In genomic region chr1:43381609-43382008, GRCh38 we compare ENCODE assay signal across 12 cellular contexts. TPM values are rescaled to one million over a fixed set of nuclear protein-coding genes. Genes with fewer than 3 reads are reported as not detected.
DNase-seq lines count a peak whose midpoint lies in the region; ATAC-seq and TF ChIP-seq lines count a peak whose summit lies in the region.
"Had no signal": no experiment of that assay in that cellular context is flagged by ENCODE, and none has a peak within 500 bp of the region (broad histone marks: within the 10 kb centered on the region; RNA-seq: fewer than 3 reads in every experiment).

No MANE protein-coding gene starts in this region.

- no peak overlapping the region for H3K27ac Mint-ChIP-seq in stimulated activated memory B cell treated with anti-CD40 and anti-IgM and Interleukin-4, amounts not matched to agents 10 μg/mL and 1 μg/mL and 100 μg/mL, for 72 hours
- H3K27ac Mint-ChIP-seq: activated naive CD8-positive, alpha-beta T cell treated with anti-CD3 and anti-CD28 coated beads, Interleukin-2, amount 10 ng/mL, durations not matched to agents 7 days and 5 days had no signal

- no peaks in the 10 kb centered on the region for H3K27me3 Mint-ChIP-seq in stimulated activated memory B cell treated with anti-CD40 and anti-IgM and Interleukin-4, amounts not matched to agents 10 μg/mL and 1 μg/mL and 100 μg/mL, for 72 hours
- H3K27me3 Mint-ChIP-seq: activated naive CD8-positive, alpha-beta T cell treated with anti-CD3 and anti-CD28 coated beads, Interleukin-2, amount 10 ng/mL, durations not matched to agents 7 days and 5 days; CD4-positive, alpha-beta memory T cell; T-cell had no signal

- no peaks in the 10 kb centered on the region for H3K9me2 ChIP-seq in GM23248 (ENCODE audit: insufficient read depth)

- no peak overlapping the region for H3K4me2 ChIP-seq in GM23248 (ENCODE audit: unreplicated experiment)

- intact Hi-C loops in heart left ventricle (cut with DNase I) (loop anchor here in 6 of 10 donors (2.0 to 10.0 kb wide), 5 partner anchors 143 to 457 kb away; no protein-coding TSS in a partner anchor), prostate gland (cut with DNase I) (no loop called here)

- no peak overlapping the region for H2AFZ ChIP-seq in GM23248

- H3K36me3 ChIP-seq in GM23248 (ENCODE audit: low read depth), result peaks cover 43% of the 10 kb centered on the region
- peaks cover 0 to 83% (median 63%) of the 10 kb centered on the region in 9 donors for H3K36me3 ChIP-seq in heart left ventricle
- peaks cover 13 to 19% of the 10 kb centered on the region in 2 donors for H3K36me3 ChIP-seq in prostate gland

- H3K9ac ChIP-seq in GM23248, result no peak overlapping the region

- H3K4me1 Mint-ChIP-seq in stimulated activated memory B cell treated with anti-CD40 and anti-IgM and Interleukin-4, amounts not matched to agents 10 μg/mL and 1 μg/mL and 100 μg/mL, for 72 hours, result peaks cover 17% of the 10 kb centered on the region

- no peak overlapping the region for H3K4me3 ChIP-seq in GM23248
- no peak overlapping the region for H3K4me3 ChIP-seq in heart left ventricle
- H3K4me3 ChIP-seq in prostate gland, result no peak overlapping the region

- H3K4me1 ChIP-seq in GM23248 (ENCODE audit: insufficient read depth) (no peaks in the 10 kb centered on the region), heart left ventricle (peaks cover 0 to 24% (median 15%) of the 10 kb centered on the region in 12 donors), prostate gland (replicated peaks) (peaks cover 2% of the 10 kb centered on the region)

- H3K27ac ChIP-seq in GM23248 (no peak overlapping the region), heart left ventricle (peak overlapping the region in 7 of 12 donors; percentile 11 to 65 (median 33)), prostate gland (no peak overlapping the region)

- ATAC-seq in heart left ventricle (peak in 3 of 4 donors; percentile 23 to 47 (median 45)), omental fat pad (ENCODE audit: low FRiP score) (peak; percentile 29), GM21381 (IDR thresholded peaks at IDR 0.05; ENCODE audit: unreplicated experiment) (no peak)
- no peak for ATAC-seq in stimulated activated memory B cell treated with anti-CD40 and anti-IgM and Interleukin-4, amounts not matched to agents 10 μg/mL and 1 μg/mL and 100 μg/mL, for 72 hours
- ATAC-seq: T-cell had no signal

- H3K4me3 Mint-ChIP-seq in stimulated activated memory B cell treated with anti-CD40 and anti-IgM and Interleukin-4, amounts not matched to agents 10 μg/mL and 1 μg/mL and 100 μg/mL, for 72 hours, result no peak overlapping the region
- H3K4me3 Mint-ChIP-seq: activated naive CD8-positive, alpha-beta T cell treated with anti-CD3 and anti-CD28 coated beads, Interleukin-2, amount 10 ng/mL, durations not matched to agents 7 days and 5 days; CD4-positive, alpha-beta memory T cell; T-cell had no signal

- no peaks in the 10 kb centered on the region for H4K20me1 ChIP-seq in GM23248 (ENCODE audit: insufficient read depth)

- 67 to 69% methylated on average over 3 of the region's 3 CpGs for WGBS in GM23248 (ENCODE audit: low coverage in 1 of 2, low lambda C conversion rate in 2 of 2, missing lambda C conversion rate in 2 of 2), 2 experiments
- WGBS in heart left ventricle, 4 donors, result 63 to 72% (median 66%) methylated on average over 3 of the region's 3 CpGs
- 82% methylated on average over 3 of the region's 3 CpGs for WGBS in prostate gland

- H3K9me3 Mint-ChIP-seq in stimulated activated memory B cell treated with anti-CD40 and anti-IgM and Interleukin-4, amounts not matched to agents 10 μg/mL and 1 μg/mL and 100 μg/mL, for 72 hours, result no peaks in the 10 kb centered on the region
- H3K9me3 Mint-ChIP-seq: activated naive CD8-positive, alpha-beta T cell treated with anti-CD3 and anti-CD28 coated beads, Interleukin-2, amount 10 ng/mL, durations not matched to agents 7 days and 5 days; CD4-positive, alpha-beta memory T cell; T-cell had no signal

- H3K9me3 ChIP-seq in GM23248 (ENCODE audit: low read depth) (no peaks in the 10 kb centered on the region), heart left ventricle (no peaks in the 10 kb centered on the region), prostate gland (no peaks in the 10 kb centered on the region)

- peaks cover 5% of the 10 kb centered on the region for H3F3A ChIP-seq in GM23248 (ENCODE audit: insufficient read depth)

- DNase-seq in GM23248 (peak; percentile 20), RPMI7951 (ENCODE audit: low read depth) (peak; percentile 53), heart left ventricle (no peak), omental fat pad (ENCODE audit: low spot score) (no peak), cerebellar cortex (ENCODE audit: low spot score) (no peak), prostate gland (ENCODE audit: low spot score) (no peak)
- DNase-seq: activated CD4-positive, alpha-beta T cell treated with anti-CD3 and anti-CD28 coated beads, Interleukin-2, amount 50 U/mL, for 4 hours; activated naive CD8-positive, alpha-beta T cell treated with anti-CD3 and anti-CD28 coated beads, Interleukin-2, amount 10 ng/mL, durations not matched to agents 7 days and 5 days; CD4-positive, alpha-beta memory T cell; T-cell had no signal

- H3K36me3 Mint-ChIP-seq in stimulated activated memory B cell treated with anti-CD40 and anti-IgM and Interleukin-4, amounts not matched to agents 10 μg/mL and 1 μg/mL and 100 μg/mL, for 72 hours, result peaks cover 50% of the 10 kb centered on the region

- TF ChIP-seq CTCF in heart left ventricle (IDR thresholded peaks at IDR 0.05) (no peak), omental fat pad (IDR thresholded peaks at IDR 0.05) (no peak), prostate gland (IDR thresholded peaks at IDR 0.05) (no peak)

- no peaks in the 10 kb centered on the region for H3K27me3 ChIP-seq in GM23248 (replicated peaks; ENCODE audit: insufficient read depth)
- H3K27me3 ChIP-seq in heart left ventricle, result no peaks in the 10 kb centered on the region
- H3K27me3 ChIP-seq in prostate gland (replicated peaks; ENCODE audit: insufficient read depth), result no peaks in the 10 kb centered on the region

- in situ Hi-C loops in GM23248 (cut with MboI), result no loop called here

- TF ChIP-seq POLR2A in heart left ventricle (IDR thresholded peaks at IDR 0.05) (no peak), prostate gland (IDR thresholded peaks at IDR 0.05) (no peak)

- H3K79me2 ChIP-seq in GM23248 (ENCODE audit: insufficient read depth), result peaks cover 19% of the 10 kb centered on the region

RNA-seq across cellular contexts. Expression of gene MED8, which starts 8.0 kb away (rescaled TPM):
- 51.1 and 53.5 TPM in 2 replicates for total RNA-seq in GM23248 (2014; rRNA removed; shearing (Covaris generic))
- 78.3 and 80.6 TPM in 2 replicates for polyA plus RNA-seq in GM23248 (2016; fragmentation: Nextera tagmentation; extraction: Ambion mirVana)
- total RNA-seq in RPMI7951 (2014; rRNA removed; shearing (Covaris generic)), result 79.4 and 81.3 TPM in 2 replicates
- total RNA-seq in heart left ventricle, result 10 to 100 TPM; 13.7 to 25.4 (median 16.9) TPM
- polyA plus RNA-seq in heart left ventricle, result 10 to 100 TPM; 11.7 to 31.4 TPM
- 10 to 100 TPM; 26.3 to 51.4 (median 37.1) TPM for total RNA-seq in omental fat pad
- total RNA-seq in prostate gland, result 10 to 100 TPM; 36.9 to 43.2 TPM

RNA-seq across cellular contexts. Expression of gene SZT2, which starts 8.1 kb away (rescaled TPM):
- total RNA-seq in GM23248 (2014; rRNA removed; shearing (Covaris generic)), result 12.6 and 23.8 TPM in 2 replicates
- polyA plus RNA-seq in GM23248 (2016; fragmentation: Nextera tagmentation; extraction: Ambion mirVana), result 5.6 and 6.4 TPM in 2 replicates
- total RNA-seq in RPMI7951 (2014; rRNA removed; shearing (Covaris generic)), result 10.9 and 12.5 TPM in 2 replicates
- 10 to 100 TPM; 19.0 to 39.7 (median 24.4) TPM for total RNA-seq in heart left ventricle
- polyA plus RNA-seq in heart left ventricle, result 10 to 100 TPM; 13.1 to 29.1 TPM
- 10 to 100 TPM; 26.4 to 61.9 (median 36.7) TPM for total RNA-seq in omental fat pad
- total RNA-seq in prostate gland, result 10 to 100 TPM; 30.3 to 76.9 TPM

RNA-seq across cellular contexts. Expression of gene ELOVL1, which starts 13.8 kb away (rescaled TPM):
- total RNA-seq in GM23248 (2014; rRNA removed; shearing (Covaris generic)), result 106 and 107 TPM in 2 replicates
- polyA plus RNA-seq in GM23248 (2016; fragmentation: Nextera tagmentation; extraction: Ambion mirVana) (152 and 155 TPM in 2 replicates), heart left ventricle (10 to 100 TPM; 25.7 to 93.4 TPM)
- 105 and 147 TPM in 2 replicates for total RNA-seq in RPMI7951 (2014; rRNA removed; shearing (Covaris generic))
- total RNA-seq in heart left ventricle (10 to 100 TPM; 22.1 to 63.5 (median 33.6) TPM), omental fat pad (100 to 1,000 TPM in 1 of 4 donors, 10 to 100 TPM in 3; 56.4 to 124 (median 78.2) TPM), prostate gland (10 to 100 TPM; 48.6 to 62.0 TPM)

RNA-seq across cellular contexts. Expression of gene CDC20, which starts 22.8 kb away (rescaled TPM):
- 50.2 and 50.9 TPM in 2 replicates for total RNA-seq in GM23248 (2014; rRNA removed; shearing (Covaris generic))
- 48.9 and 55.8 TPM in 2 replicates for polyA plus RNA-seq in GM23248 (2016; fragmentation: Nextera tagmentation; extraction: Ambion mirVana)
- 410 and 459 TPM in 2 replicates for total RNA-seq in RPMI7951 (2014; rRNA removed; shearing (Covaris generic))
- 10 to 100 TPM in 1 of 9 donors, 1 to 10 TPM in 5, under 1 TPM in 3; 0.45 to 16.9 (median 1.5) TPM for total RNA-seq in heart left ventricle
- under 1 TPM; 0.38 to 0.49 TPM for polyA plus RNA-seq in heart left ventricle
- 1 to 10 TPM in 2 of 4 donors, under 1 TPM in 2; 0.38 to 3.0 (median 1.6) TPM for total RNA-seq in omental fat pad
- 10 to 100 TPM in 1 of 2 donors, 1 to 10 TPM in 1; 2.2 to 14.9 TPM for total RNA-seq in prostate gland

RNA-seq across cellular contexts. Expression of gene MPL, which starts 44.0 kb away (rescaled TPM):
- total RNA-seq in GM23248 (2014; rRNA removed; shearing (Covaris generic)), result not detected in 2 replicates
- not detected in 2 replicates for polyA plus RNA-seq in GM23248 (2016; fragmentation: Nextera tagmentation; extraction: Ambion mirVana)
- total RNA-seq in RPMI7951 (2014; rRNA removed; shearing (Covaris generic)), result not detected in 2 replicates
- total RNA-seq in heart left ventricle, result under 1 TPM; 0.25 to 0.98 (median 0.59) TPM
- under 1 TPM in 1 of 2 donors, not detected in 1; 0.11 TPM for polyA plus RNA-seq in heart left ventricle
- total RNA-seq in omental fat pad, result under 1 TPM in 2 of 4 donors, not detected in 2; 0.36 to 0.44 TPM
- not detected for total RNA-seq in prostate gland
- total RNA-seq: activated naive CD8-positive, alpha-beta T cell treated with anti-CD3 and anti-CD28 coated beads, Interleukin-2, amount 10 ng/mL, durations not matched to agents 7 days and 5 days; CD4-positive, alpha-beta memory T cell had no signal
- polyA plus RNA-seq: CD4-positive, alpha-beta memory T cell had no signal

Comparison
In these comparisons a context has a peak if more than half of its experiments do, and no peak if none do; other contexts are left out.
1. DNase-seq: peak in GM23248 (single experiment) and RPMI7951 (single experiment); none in heart left ventricle (0 of 5), omental fat pad (single experiment), cerebellar cortex (single experiment) and prostate gland (single experiment).
2. H3K27ac ChIP-seq: peak in heart left ventricle (7 of 12); none in GM23248 (single experiment) and prostate gland (0 of 2).
3. ATAC-seq: peak in heart left ventricle (3 of 4) and omental fat pad (single experiment); none in GM21381 (single experiment) and stimulated activated memory B cell treated with anti-CD40 and anti-IgM and Interleukin-4, amounts not matched to agents 10 μg/mL and 1 μg/mL and 100 μg/mL, for 72 hours (single experiment).